In genomic region chr3:8790529-8790928, GRCh38 we compare ENCODE assay signal across 41 cellular contexts. TPM values are rescaled to one million over a fixed set of nuclear protein-coding genes. Genes with fewer than 3 reads are reported as not detected.
"Had no signal": no experiment of that assay in that cellular context is flagged by ENCODE, and none has a peak within 500 bp of the region (broad histone marks: within the 10 kb centered on the region; RNA-seq: fewer than 3 reads in every experiment).

No MANE protein-coding gene starts in this region.

- H3K27ac Mint-ChIP-seq: activated naive CD4-positive, alpha-beta T cell treated with anti-CD3 and anti-CD28 coated beads for 36 hours; activated naive CD4-positive, alpha-beta T cell treated with anti-CD3 and anti-CD28 coated beads, Interleukin-2, amount 10 ng/mL, durations not matched to agents 7 days and 5 days; activated naive CD4-positive, alpha-beta T cell treated with anti-CD3 and anti-CD28 coated beads, Interleukin-2, amount 50 U/mL, for 24 hours; activated naive CD4-positive, alpha-beta T cell treated with anti-CD3 and anti-CD28 coated beads, Interleukin-2, amount 50 U/mL, for 72 hours; activated naive CD8-positive, alpha-beta T cell; activated naive CD8-positive, alpha-beta T cell treated with anti-CD3 and anti-CD28 coated beads for 36 hours; activated naive CD8-positive, alpha-beta T cell treated with anti-CD3 and anti-CD28 coated beads, Interleukin-2, amount 10 ng/mL, durations not matched to agents 7 days and 5 days; activated naive CD8-positive, alpha-beta T cell treated with anti-CD3 and anti-CD28 coated beads, Interleukin-2, amount 50 U/mL, for 24 hours; activated T-cell treated with anti-CD3 and anti-CD28 coated beads, Interleukin-2, amount 50 U/mL, for 24 hours; activated T-cell treated with anti-CD3 and anti-CD28 coated beads, Interleukin-2, amount 50 U/mL, for 72 hours; activated T-helper 1 cell treated with anti-CD3 and anti-CD28 coated beads, Interleukin-12 subunit alpha, Interleukin-12 subunit beta, Interleukin-2, Interleukin-4 antibody, amounts not matched to agents 30 ng/mL and 10 ng/mL and 1 ng/mL, durations not matched to agents 14 hours and 24 hours and 36 hours; activated T-helper 17 cell treated with anti-CD3 and anti-CD28 coated beads, Interleukin-2, amount 50 U/mL, for 72 hours; activated T-helper 2 cell treated with anti-CD3 and anti-CD28 coated beads, Interferon-gamma antibody, Interleukin-2, Interleukin-4, amounts not matched to agents 10 μg/mL and 5 μg/mL and 100 μg/mL, durations not matched to agents 14 hours and 24 hours and 36 hours; brain had no signal

- ATAC-seq: activated naive CD4-positive, alpha-beta T cell treated with anti-CD3 and anti-CD28 coated beads, Interleukin-2, amount 50 U/mL, for 72 hours; activated naive CD8-positive, alpha-beta T cell treated with anti-CD3 and anti-CD28 coated beads, Interleukin-2, amount 50 U/mL, for 24 hours; activated T-cell treated with anti-CD3 and anti-CD28 coated beads, Interleukin-2, amount 50 U/mL, for 4 hours; activated T-cell treated with anti-CD3 and anti-CD28 coated beads, Interleukin-2, amount 50 U/mL, for 72 hours; activated T-helper 17 cell treated with anti-CD3 and anti-CD28 coated beads, Interleukin-2, amount 50 U/mL, for 72 hours; body of pancreas had no signal

- H3K36me3 ChIP-seq: adrenal gland, ascending aorta, brain microvascular endothelial cell, breast epithelium, cardiac muscle cell had no signal

- H3K4me3 Mint-ChIP-seq: activated naive CD4-positive, alpha-beta T cell treated with anti-CD3 and anti-CD28 coated beads for 36 hours; activated naive CD4-positive, alpha-beta T cell treated with anti-CD3 and anti-CD28 coated beads, Interleukin-2, amount 10 ng/mL, durations not matched to agents 7 days and 5 days; activated naive CD4-positive, alpha-beta T cell treated with anti-CD3 and anti-CD28 coated beads, Interleukin-2, amount 50 U/mL, for 24 hours; activated naive CD8-positive, alpha-beta T cell; activated naive CD8-positive, alpha-beta T cell treated with anti-CD3 and anti-CD28 coated beads for 36 hours; activated naive CD8-positive, alpha-beta T cell treated with anti-CD3 and anti-CD28 coated beads, Interleukin-2, amount 10 ng/mL, durations not matched to agents 7 days and 5 days; activated naive CD8-positive, alpha-beta T cell treated with anti-CD3 and anti-CD28 coated beads, Interleukin-2, amount 50 U/mL, for 24 hours; activated T-cell treated with anti-CD3 and anti-CD28 coated beads, Interleukin-2, amount 50 U/mL, for 24 hours; activated T-cell treated with anti-CD3 and anti-CD28 coated beads, Interleukin-2, amount 50 U/mL, for 4 hours; activated T-cell treated with anti-CD3 and anti-CD28 coated beads, Interleukin-2, amount 50 U/mL, for 72 hours; activated T-helper 1 cell treated with anti-CD3 and anti-CD28 coated beads, Interleukin-12 subunit alpha, Interleukin-12 subunit beta, Interleukin-2, Interleukin-4 antibody, amounts not matched to agents 30 ng/mL and 10 ng/mL and 1 ng/mL, durations not matched to agents 14 hours and 24 hours and 36 hours; activated T-helper 17 cell treated with anti-CD3 and anti-CD28 coated beads, Interleukin-2, amount 50 U/mL, for 72 hours; brain; central memory CD8-positive, alpha-beta T cell had no signal

- H3K27ac ChIP-seq: adrenal gland, ascending aorta, body of pancreas, brain microvascular endothelial cell, breast epithelium, cardiac muscle cell had no signal

- H3K27me3 ChIP-seq: adrenal gland, ascending aorta, body of pancreas, brain microvascular endothelial cell, breast epithelium, cardiac muscle cell had no signal

- H3K4me1 ChIP-seq: adrenal gland, ascending aorta, body of pancreas, breast epithelium had no signal

- FAIRE-seq: astrocyte, bronchial epithelial cell had no signal

- H3K36me3 Mint-ChIP-seq: activated naive CD4-positive, alpha-beta T cell treated with anti-CD3 and anti-CD28 coated beads, Interleukin-2, amount 10 ng/mL, durations not matched to agents 7 days and 5 days; activated naive CD4-positive, alpha-beta T cell treated with anti-CD3 and anti-CD28 coated beads, Interleukin-2, amount 50 U/mL, for 72 hours; activated naive CD8-positive, alpha-beta T cell treated with anti-CD3 and anti-CD28 coated beads for 36 hours; activated naive CD8-positive, alpha-beta T cell treated with anti-CD3 and anti-CD28 coated beads, Interleukin-2, amount 10 ng/mL, durations not matched to agents 7 days and 5 days had no signal

- H3K4me1 Mint-ChIP-seq: activated naive CD4-positive, alpha-beta T cell treated with anti-CD3 and anti-CD28 coated beads, Interleukin-2, amount 10 ng/mL, durations not matched to agents 7 days and 5 days; activated naive CD4-positive, alpha-beta T cell treated with anti-CD3 and anti-CD28 coated beads, Interleukin-2, amount 50 U/mL, for 24 hours; activated naive CD8-positive, alpha-beta T cell treated with anti-CD3 and anti-CD28 coated beads for 36 hours; activated naive CD8-positive, alpha-beta T cell treated with anti-CD3 and anti-CD28 coated beads, Interleukin-2, amount 10 ng/mL, durations not matched to agents 7 days and 5 days; activated naive CD8-positive, alpha-beta T cell treated with anti-CD3 and anti-CD28 coated beads, Interleukin-2, amount 50 U/mL, for 24 hours; activated T-helper 17 cell treated with anti-CD3 and anti-CD28 coated beads, Interleukin-2, amount 50 U/mL, for 72 hours; brain; central memory CD8-positive, alpha-beta T cell had no signal

- H3K4me3 ChIP-seq: adrenal gland, ascending aorta, body of pancreas, breast epithelium, cardiac muscle cell had no signal

- H3K9me3 ChIP-seq: adrenal gland, body of pancreas had no signal

- DNase-seq: activated effector memory CD4-positive, alpha-beta T cell treated with anti-CD3 and anti-CD28 coated beads, Interleukin-2, amount 50 U/mL, for 16 hours; activated effector memory CD4-positive, alpha-beta T cell treated with Interleukin-2 at 50 U/mL for 16 hours; activated gamma-delta T cell; activated gamma-delta T cell treated with Interleukin-2 at 50 U/mL for 16 hours; activated naive CD4-positive, alpha-beta T cell; activated naive CD4-positive, alpha-beta T cell treated with anti-CD3 and anti-CD28 coated beads for 36 hours; activated naive CD4-positive, alpha-beta T cell treated with anti-CD3 and anti-CD28 coated beads, Interleukin-2, amount 10 ng/mL, durations not matched to agents 7 days and 5 days; activated naive CD4-positive, alpha-beta T cell treated with anti-CD3 and anti-CD28 coated beads, Interleukin-2, amount 50 U/mL, for 16 hours; activated naive CD4-positive, alpha-beta T cell treated with Interleukin-2 at 50 U/mL for 16 hours; activated naive CD8-positive, alpha-beta T cell treated with anti-CD3 and anti-CD28 coated beads for 36 hours; activated naive CD8-positive, alpha-beta T cell treated with anti-CD3 and anti-CD28 coated beads, Interleukin-2, amount 10 ng/mL, durations not matched to agents 7 days and 5 days; activated naive CD8-positive, alpha-beta T cell treated with anti-CD3 and anti-CD28 coated beads, Interleukin-2, amount 50 U/mL, for 24 hours; activated T-cell treated with anti-CD3 and anti-CD28 coated beads, Interleukin-2, amount 50 U/mL, for 24 hours; activated T-cell treated with anti-CD3 and anti-CD28 coated beads, Interleukin-2, amount 50 U/mL, for 4 hours; activated T-cell treated with anti-CD3 and anti-CD28 coated beads, Interleukin-2, amount 50 U/mL, for 48 hours; activated T-cell treated with anti-CD3 and anti-CD28 coated beads, Interleukin-2, amount 50 U/mL, for 72 hours; adrenal gland; amniotic stem cell; amygdala; anterior cingulate cortex; aorta; body of pancreas; brain microvascular endothelial cell; caudate nucleus; central memory CD4-positive, alpha-beta T cell; cerebellar nuclear complex had no signal

- H3K27me3 Mint-ChIP-seq: activated naive CD4-positive, alpha-beta T cell treated with anti-CD3 and anti-CD28 coated beads, Interleukin-2, amount 10 ng/mL, durations not matched to agents 7 days and 5 days; activated naive CD8-positive, alpha-beta T cell; activated naive CD8-positive, alpha-beta T cell treated with anti-CD3 and anti-CD28 coated beads for 36 hours; activated naive CD8-positive, alpha-beta T cell treated with anti-CD3 and anti-CD28 coated beads, Interleukin-2, amount 50 U/mL, for 24 hours; activated T-cell treated with anti-CD3 and anti-CD28 coated beads, Interleukin-2, amount 50 U/mL, for 24 hours; central memory CD8-positive, alpha-beta T cell had no signal

RNA-seq across cellular contexts. Expression of gene CAV3, which starts 56.9 kb away (rescaled TPM):
- total RNA-seq: activated naive CD4-positive, alpha-beta T cell treated with anti-CD3 and anti-CD28 coated beads for 36 hours; activated naive CD4-positive, alpha-beta T cell treated with anti-CD3 and anti-CD28 coated beads, Interleukin-2, amount 50 U/mL, for 72 hours; activated naive CD8-positive, alpha-beta T cell treated with anti-CD3 and anti-CD28 coated beads for 36 hours; activated naive CD8-positive, alpha-beta T cell treated with anti-CD3 and anti-CD28 coated beads, Interleukin-2, amount 10 ng/mL, durations not matched to agents 7 days and 5 days; activated T-cell treated with anti-CD3 and anti-CD28 coated beads, Interleukin-2, amount 50 U/mL, for 4 hours; activated T-cell treated with anti-CD3 and anti-CD28 coated beads, Interleukin-2, amount 50 U/mL, for 72 hours; activated T-helper 1 cell treated with anti-CD3 and anti-CD28 coated beads, Interleukin-12 subunit alpha, Interleukin-12 subunit beta, Interleukin-2, Interleukin-4 antibody, amounts not matched to agents 30 ng/mL and 10 ng/mL and 1 ng/mL, durations not matched to agents 14 hours and 24 hours and 36 hours; activated T-helper 17 cell treated with anti-CD3 and anti-CD28 coated beads, Interleukin-2, amount 50 U/mL, for 72 hours; activated T-helper 2 cell treated with anti-CD3 and anti-CD28 coated beads, Interferon-gamma antibody, Interleukin-2, Interleukin-4, amounts not matched to agents 10 μg/mL and 5 μg/mL and 100 μg/mL, durations not matched to agents 14 hours and 24 hours and 36 hours; adrenal gland; aorta; ascending aorta; astrocyte; body of pancreas; breast epithelium; bronchial epithelial cell; cerebellum; chondrocyte had no signal
- polyA plus RNA-seq: adrenal gland had no signal
